26 cellular contexts compared by ENCODE assay signal in genomic region chr20:43748274-43748673, GRCh38. TPM values are rescaled to one million over a fixed set of nuclear protein-coding genes. Genes with fewer than 3 reads are reported as not detected.
DNase-seq lines count a peak whose midpoint lies in the region; ATAC-seq and TF ChIP-seq lines count a peak whose summit lies in the region.
"Had no signal": no experiment of that assay in that cellular context is flagged by ENCODE, and none has a peak within 500 bp of the region (broad histone marks: within the 10 kb centered on the region; RNA-seq: fewer than 3 reads in every experiment).

No MANE protein-coding gene starts in this region.

- H3K4me1 Mint-ChIP-seq in CD14-positive monocyte, result peaks cover 82% of the 10 kb centered on the region

- 50 to 100% methylated on average over 1 of the region's 1 CpG for WGBS in gastroesophageal sphincter (ENCODE audit: low coverage in 1 of 2), 2 donors
- 94 to 97% methylated on average over 1 of the region's 1 CpG for WGBS in tibial nerve, 2 donors

- H3K36me3 Mint-ChIP-seq in CD14-positive monocyte, result peaks cover 4 to 6% of the 10 kb centered on the region in 2 donors

- H3K36me3 ChIP-seq in gastroesophageal sphincter, result no peaks in the 10 kb centered on the region
- no peaks in the 10 kb centered on the region for H3K36me3 ChIP-seq in tibial nerve
- H3K36me3 ChIP-seq: cardiac muscle cell had no signal

- no peak for TF ChIP-seq POLR2A in gastroesophageal sphincter (IDR thresholded peaks at IDR 0.05)
- no peak for TF ChIP-seq POLR2A in tibial nerve (IDR thresholded peaks at IDR 0.05)

- H3K27me3 ChIP-seq in gastroesophageal sphincter (peaks cover 31% of the 10 kb centered on the region), tibial nerve (peaks cover 0 to 11% of the 10 kb centered on the region in 2 donors)
- H3K27me3 ChIP-seq: cardiac muscle cell, hepatocyte had no signal

- H3K4me3 Mint-ChIP-seq in CD14-positive monocyte, result no peak overlapping the region
- H3K4me3 Mint-ChIP-seq: activated naive CD4-positive, alpha-beta T cell treated with anti-CD3 and anti-CD28 coated beads for 36 hours; CD4-positive, alpha-beta T cell; stimulated activated effector memory CD8-positive, alpha-beta T cell treated with anti-CD3 and anti-CD28 coated beads, Interleukin-12 subunit alpha, Interleukin-12 subunit beta, amount 100 ng/mL, for 72 hours had no signal

- peaks cover 0 to 37% (median 0%) of the 10 kb centered on the region in 3 donors for H3K4me1 ChIP-seq in gastroesophageal sphincter
- H3K4me1 ChIP-seq in tibial nerve, result peaks cover 0 to 7% (median 2%) of the 10 kb centered on the region in 4 donors
- H3K4me1 ChIP-seq: foreskin keratinocyte had no signal

- TF ChIP-seq EP300 in gastroesophageal sphincter (IDR thresholded peaks at IDR 0.05) (no peak), tibial nerve (IDR thresholded peaks at IDR 0.05) (no peak)

- H3K27me3 Mint-ChIP-seq in CD14-positive monocyte (ENCODE audit: low read depth in 3 of 3), result peaks cover 16 to 38% (median 25%) of the 10 kb centered on the region in 3 donors
- H3K27me3 Mint-ChIP-seq: CD4-positive, alpha-beta T cell had no signal

- no peaks in the 10 kb centered on the region for H3K9me3 ChIP-seq in gastroesophageal sphincter
- H3K9me3 ChIP-seq in tibial nerve, result no peaks in the 10 kb centered on the region
- H3K9me3 ChIP-seq: mucosa of descending colon had no signal

- intact Hi-C loops in CD14-positive monocyte (cut with micrococcal nuclease), result no loop called here

- DNase-seq in CD14-positive monocyte (ENCODE audit: low spot score) (peak; percentile 47), MV-4-11 (lab: John Stamatoyannopoulos, UW) (peak; percentile 73), SKM-1 treated with dmso at 0.1 percent for 144 hours (lab: John Stamatoyannopoulos, UW; ENCODE audit: unreplicated experiment) (peak; percentile 72), fibroblast of the aortic adventitia (ENCODE audit: low read depth) (peak; percentile 39), NCI-H1105 (lab: John Stamatoyannopoulos, UW) (no peak), tibial nerve (ENCODE audit: low spot score in 2 of 2) (no peak), kidney tubule cell (ENCODE audit: low spot score) (no peak)
- DNase-seq: activated CD4-positive, alpha-beta T cell treated with anti-CD3 and anti-CD28 coated beads for 48 hours; activated naive CD4-positive, alpha-beta T cell treated with anti-CD3 and anti-CD28 coated beads for 36 hours; activated T-cell treated with anti-CD3 and anti-CD28 coated beads, Interleukin-2, amount 50 U/mL, for 48 hours; CD4-positive, alpha-beta T cell; DMS 273 treated with DMSO at 0.1 percent for 48 hours; foreskin keratinocyte; mucosa of descending colon; NCI-H1092; NCI-H2029 treated with DMSO at 0.1 percent for 48 hours; NCI-H524 had no signal

- no peak overlapping the region for H3K27ac ChIP-seq in gastroesophageal sphincter
- no peak overlapping the region for H3K27ac ChIP-seq in tibial nerve
- H3K27ac ChIP-seq: cardiac muscle cell, foreskin keratinocyte, hepatocyte, KMS-11 had no signal

- no peak for ATAC-seq in gastroesophageal sphincter
- ATAC-seq: foreskin keratinocyte; mucosa of descending colon; stimulated activated effector memory CD8-positive, alpha-beta T cell treated with anti-CD3 and anti-CD28 coated beads, Interleukin-12 subunit alpha, Interleukin-12 subunit beta, amount 100 ng/mL, for 72 hours had no signal

- no peak overlapping the region for H3K27ac Mint-ChIP-seq in CD14-positive monocyte
- H3K27ac Mint-ChIP-seq: activated naive CD4-positive, alpha-beta T cell treated with anti-CD3 and anti-CD28 coated beads for 36 hours; CD4-positive, alpha-beta T cell; stimulated activated effector memory CD8-positive, alpha-beta T cell treated with anti-CD3 and anti-CD28 coated beads, Interleukin-12 subunit alpha, Interleukin-12 subunit beta, amount 100 ng/mL, for 72 hours had no signal

- H3K4me3 ChIP-seq in fibroblast of the aortic adventitia (ENCODE audit: low read depth, low read length) (no peak overlapping the region), gastroesophageal sphincter (no peak overlapping the region), tibial nerve (no peak overlapping the region)
- H3K4me3 ChIP-seq: cardiac muscle cell, hepatocyte, mucosa of descending colon had no signal

- H3K9me3 Mint-ChIP-seq in CD14-positive monocyte, result peaks cover 2 to 16% (median 7%) of the 10 kb centered on the region in 7 donors
- H3K9me3 Mint-ChIP-seq: CD4-positive, alpha-beta T cell had no signal

- no peak for TF ChIP-seq CTCF in CD14-positive monocyte (IDR thresholded peaks at IDR 0.05)
- no peak for TF ChIP-seq CTCF in fibroblast of the aortic adventitia (IDR thresholded peaks at IDR 0.05; ENCODE audit: insufficient read depth, low read length)
- TF ChIP-seq CTCF in gastroesophageal sphincter (IDR thresholded peaks at IDR 0.05), result no peak
- TF ChIP-seq CTCF in tibial nerve (IDR thresholded peaks at IDR 0.05), result no peak

RNA-seq across cellular contexts. Expression of gene GTSF1L, which starts 21.5 kb away (rescaled TPM):
- polyA plus RNA-seq in CD14-positive monocyte, result not detected
- total RNA-seq in fibroblast of the aortic adventitia (ENCODE audit: low replicate concordance), result not detected in 2 replicates
- not detected for total RNA-seq in gastroesophageal sphincter
- not detected for total RNA-seq in tibial nerve
- total RNA-seq: activated naive CD4-positive, alpha-beta T cell treated with anti-CD3 and anti-CD28 coated beads for 36 hours; cardiac muscle cell; CD4-positive, alpha-beta T cell; foreskin keratinocyte; hepatocyte; liver; mucosa of descending colon; urinary bladder had no signal
- polyA plus RNA-seq: AG04450, cardiac muscle cell, foreskin keratinocyte, hepatocyte, liver, neural cell, urinary bladder had no signal

Comparison
In these comparisons a context has a peak if more than half of its experiments do, and no peak if none do; other contexts are left out.
1. DNase-seq: peak in CD14-positive monocyte (single experiment), MV-4-11 (single experiment), SKM-1 treated with dmso at 0.1 percent for 144 hours (single experiment) and fibroblast of the aortic adventitia (single experiment); none in NCI-H1105 (single experiment), tibial nerve (0 of 2) and kidney tubule cell (single experiment).